30 cellular contexts compared by ENCODE assay signal in the genomic region with DNA sequence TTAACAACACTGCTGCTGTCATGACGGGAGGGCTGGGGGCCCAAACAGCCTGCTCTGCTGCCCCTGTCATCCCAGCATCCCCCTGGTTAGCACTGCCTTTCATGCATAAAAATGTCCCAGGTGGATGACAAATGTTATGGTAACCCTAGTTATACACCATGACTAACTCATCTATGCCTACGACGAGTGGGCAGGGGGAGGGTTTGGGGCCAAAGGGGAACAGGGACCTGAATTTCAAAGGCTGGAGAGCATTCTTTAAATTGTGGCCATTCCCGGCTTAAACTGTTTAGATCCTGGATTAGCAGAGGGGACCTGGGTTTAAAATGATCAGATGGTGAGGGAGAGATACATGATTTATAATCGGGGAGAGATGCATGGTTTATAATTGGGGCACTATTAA. TPM values are rescaled to one million over a fixed set of nuclear protein-coding genes. Genes with fewer than 3 reads are reported as not detected.
"Had no signal": no experiment of that assay in that cellular context is flagged by ENCODE, and none has a peak within 500 bp of the region (broad histone marks: within the 10 kb centered on the region; RNA-seq: fewer than 3 reads in every experiment).

No MANE protein-coding gene starts in this region.

- H3K36me3 ChIP-seq: heart left ventricle, left lung, lower lobe of right lung, ovary, prostate gland, spleen, stomach, thyroid gland, transverse colon, upper lobe of left lung had no signal

- H3K27ac ChIP-seq: heart left ventricle, left lung, lower lobe of right lung, ovary, prostate gland, spleen, stomach, testis, thyroid gland, transverse colon, upper lobe of left lung had no signal

- H3K9me3 ChIP-seq: heart left ventricle, left lung, lower lobe of right lung, ovary, prostate gland, spleen, stomach, testis, thyroid gland, transverse colon, upper lobe of left lung had no signal

- FAIRE-seq: islet of Langerhans, kidney, small intestine had no signal

- H3K4me3 Mint-ChIP-seq: immature natural killer cell; mesothelial cell of epicardium; naive B cell; natural killer cell; stimulated activated naive B cell treated with anti-CD40 and anti-IgM and Interleukin-4, amounts not matched to agents 10 μg/mL and 1 μg/mL and 100 μg/mL, for 72 hours had no signal

- H3K4me1 Mint-ChIP-seq: mesothelial cell of epicardium had no signal

- H3K4me3 ChIP-seq: heart left ventricle, left lung, lower lobe of right lung, ovary, prostate gland, spleen, stomach, testis, thyroid gland, transverse colon, upper lobe of left lung had no signal

- H3K27ac Mint-ChIP-seq: immature natural killer cell; mesothelial cell of epicardium; natural killer cell; stimulated activated naive B cell treated with anti-CD40 and anti-IgM and Interleukin-4, amounts not matched to agents 10 μg/mL and 1 μg/mL and 100 μg/mL, for 72 hours had no signal

- H3K9me3 Mint-ChIP-seq: immature natural killer cell had no signal

- H3K4me1 ChIP-seq: left lung, lower lobe of right lung, prostate gland, spleen, testis, transverse colon had no signal

- DNase-seq: heart left ventricle; hypothalamus; immature natural killer cell; kidney; left colon; left lung; lower lobe of right lung; mammary epithelial cell; mesenchymal stem cell; naive B cell; natural killer cell; ovary; retina; right cardiac atrium; small intestine; spleen; stimulated activated CD4-positive, alpha-beta T cell treated with anti-CD3 and anti-CD28 coated beads, Interleukin-2, amount 100 ng/mL, for 24 hours; stimulated activated CD4-positive, alpha-beta T cell treated with anti-CD3 and anti-CD28 coated beads, Interleukin-4, amount 100 ng/mL, for 1 hour; stimulated activated naive B cell treated with anti-CD40 and anti-IgM and Interleukin-4, amounts not matched to agents 10 μg/mL and 1 μg/mL and 100 μg/mL, for 72 hours; stimulated activated naive CD8-positive, alpha-beta T cell treated with anti-CD3 and anti-CD28 coated beads, Interleukin-15, Interleukin-2, amounts not matched to agents 100 U/mL and 50 U/mL, for 24 hours; stomach; testis; thyroid gland; transverse colon; upper lobe of left lung had no signal

- ATAC-seq: heart left ventricle; left colon; left lung; lower lobe of right lung; natural killer cell; right cardiac atrium; sciatic nerve; stimulated activated naive B cell treated with anti-CD40 and anti-IgM and Interleukin-4, amounts not matched to agents 10 μg/mL and 1 μg/mL and 100 μg/mL, for 72 hours; stimulated activated naive CD8-positive, alpha-beta T cell treated with anti-CD3 and anti-CD28 coated beads, Interleukin-15, Interleukin-2, amounts not matched to agents 100 U/mL and 50 U/mL, for 24 hours had no signal

- H3K36me3 Mint-ChIP-seq: immature natural killer cell, natural killer cell had no signal

- H3K27me3 ChIP-seq: heart left ventricle, left lung, ovary, spleen, testis, thyroid gland, transverse colon, upper lobe of left lung had no signal

RNA-seq across cellular contexts. Expression of a gene that starts 24.4 kb away (rescaled TPM):
- polyA plus RNA-seq: immature natural killer cell, neural cell had no signal
